ENCODE assay signal across 8 cellular contexts in genomic region chr17:17063546-17064122, GRCh38. TPM values are rescaled to one million over a fixed set of nuclear protein-coding genes. Genes with fewer than 3 reads are reported as not detected.
DNase-seq lines count a peak whose midpoint lies in the region; ATAC-seq and TF ChIP-seq lines count a peak whose summit lies in the region.
"Had no signal": no experiment of that assay in that cellular context is flagged by ENCODE, and none has a peak within 500 bp of the region (broad histone marks: within the 10 kb centered on the region; RNA-seq: fewer than 3 reads in every experiment).

No MANE protein-coding gene starts in this region.

- H3K4me3 ChIP-seq in HEK293 (ENCODE audit: low read depth, low read length), result no peak overlapping the region

- H3K27me3 Mint-ChIP-seq in WTC11 (ENCODE audit: low read depth), result no peaks in the 10 kb centered on the region

- peaks cover 4% of the 10 kb centered on the region; the same call in 1 of the 2 replicates for H3K4me1 Mint-ChIP-seq in WTC11

- H3K36me3 Mint-ChIP-seq in WTC11, result no peaks in the 10 kb centered on the region

- peaks cover 4% of the 10 kb centered on the region; the same call in 1 of the 2 replicates for H3K4me1 ChIP-seq in HEK293 (ENCODE audit: control insufficient read depth, insufficient read depth, low read length)

- POLR2A ChIA-PET in HEK293 (lab: Yijun Ruan, JAX) (no interaction called here), WTC11 (lab: Charles Lee) (no interaction called here)

- H3K9me3 ChIP-seq in HEK293 (ENCODE audit: control insufficient read depth, insufficient read depth, low read depth, low read length), result no peaks in the 10 kb centered on the region

- peaks cover 0 to 22% of the 10 kb centered on the region in 2 experiments for H3K36me3 ChIP-seq in HEK293 (ENCODE audit: control insufficient read depth in 2 of 2, insufficient read depth in 1 of 2, low read length in 2 of 2)

- H3K4me3 Mint-ChIP-seq in WTC11, result no peak overlapping the region

- CTCF ChIA-PET in HEK293 (lab: Yijun Ruan, JAX), result interaction anchor here (0.6 kb wide), 2 partner anchors 18 to 474 kb away, joined by 3 to 4 read pairs; no protein-coding TSS in a partner anchor
- CTCF ChIA-PET in WTC11 (lab: Charles Lee), result no interaction called here

- ATAC-seq in WTC11, result no peak
- ATAC-seq in HG02884 (IDR thresholded peaks at IDR 0.05; ENCODE audit: unreplicated experiment), result no peak

- H3K27ac Mint-ChIP-seq in WTC11, result peak overlapping the region; percentile 83

- TF ChIP-seq CTCF in HEK293 (tag by site-specific recombination; IDR thresholded peaks at IDR 0.05) (no peak), WTC11 (IDR thresholded peaks at IDR 0.05) (no peak)

- H3K9me3 Mint-ChIP-seq in WTC11, result no peaks in the 10 kb centered on the region

- no peak overlapping the region for H3K27ac ChIP-seq in HEK293 (ENCODE audit: extremely low read depth, low read depth, low read length)
- H3K27ac ChIP-seq in substantia nigra (ENCODE audit: low read depth, low read length, poor library complexity, severe bottlenecking), result peak overlapping the region; percentile 46

- DNase-seq in WTC11 (ENCODE audit: low spot score) (no peak), hypothalamus (lab: John Stamatoyannopoulos, UW) (peak in 47 of 51 donors; percentile 22 to 95 (median 79)), substantia nigra (lab: John Stamatoyannopoulos, UW) (peak in 48 of 49 donors; percentile 23 to 96 (median 86)), GM19238 (ENCODE audit: insufficient read length, low spot score) (no peak), NCI-H524 treated with DMSO at 0.1 percent for 48 hours (lab: John Stamatoyannopoulos, UW) (no peak)
- DNase-seq: NCI-H2227 treated with DMSO at 0.1 percent for 48 hours had no signal

TF ChIP-seq in HEK293, 187 proteins besides CTCF, POLR2A, EP300 and RAD21 (continues in another document):
- TF ChIP-seq GLIS1 (tag by site-specific recombination; IDR thresholded peaks at IDR 0.05), result 0 out of 2 replicates have a peak, but pooled peaks have one; percentile 22
- TF ChIP-seq ZNF335 (tag by site-specific recombination; conservative IDR thresholded peaks at IDR 0.05), result no peak
- no peak for TF ChIP-seq YY1 (tag by site-specific recombination; IDR thresholded peaks at IDR 0.05)
- TF ChIP-seq MZF1 (tag by site-specific recombination; IDR thresholded peaks at IDR 0.05; ENCODE audit: borderline replicate concordance), result peak; percentile 31; the same call in 1 of the 2 replicates
- TF ChIP-seq ZNF311 (tag by site-specific recombination; IDR thresholded peaks at IDR 0.05; ENCODE audit: borderline replicate concordance), result no peak
- no peak for TF ChIP-seq ZFP37 (tag by site-specific recombination; IDR thresholded peaks at IDR 0.05)
- TF ChIP-seq ZNF423 (tag by site-specific recombination; IDR thresholded peaks at IDR 0.05), result no peak
- TF ChIP-seq ZNF274 (IDR thresholded peaks at IDR 0.05; ENCODE audit: low read length), result no peak
- no peak for TF ChIP-seq ZNF274 (tag by site-specific recombination; IDR thresholded peaks at IDR 0.05; ENCODE audit: borderline replicate concordance)
- TF ChIP-seq PBX3 (CRISPR knock-in tag; IDR thresholded peaks at IDR 0.05), result no peak
- no peak for TF ChIP-seq ZNF571 (tag by site-specific recombination; IDR thresholded peaks at IDR 0.05)
- TF ChIP-seq MYNN (tag by site-specific recombination; IDR thresholded peaks at IDR 0.05; ENCODE audit: borderline replicate concordance), result no peak
- no peak for TF ChIP-seq ZNF549 (tag by site-specific recombination; IDR thresholded peaks at IDR 0.05)

TF ChIP-seq in WTC11, 78 proteins besides CTCF, POLR2A, EP300 and RAD21 (continues in another document):
- no peak for TF ChIP-seq ZNF512 (CRISPR knock-in tag; IDR thresholded peaks at IDR 0.05; ENCODE audit: borderline replicate concordance)
- no peak for TF ChIP-seq NR1H2 (CRISPR knock-in tag; IDR thresholded peaks at IDR 0.05)
- no peak for TF ChIP-seq ZNF138 (CRISPR knock-in tag; conservative IDR thresholded peaks at IDR 0.05)
- no peak for TF ChIP-seq KAT7 (CRISPR knock-in tag; IDR thresholded peaks at IDR 0.05; ENCODE audit: borderline replicate concordance)
- TF ChIP-seq ATF1 (CRISPR knock-in tag; IDR thresholded peaks at IDR 0.05), result no peak
- TF ChIP-seq, protein P1, sequence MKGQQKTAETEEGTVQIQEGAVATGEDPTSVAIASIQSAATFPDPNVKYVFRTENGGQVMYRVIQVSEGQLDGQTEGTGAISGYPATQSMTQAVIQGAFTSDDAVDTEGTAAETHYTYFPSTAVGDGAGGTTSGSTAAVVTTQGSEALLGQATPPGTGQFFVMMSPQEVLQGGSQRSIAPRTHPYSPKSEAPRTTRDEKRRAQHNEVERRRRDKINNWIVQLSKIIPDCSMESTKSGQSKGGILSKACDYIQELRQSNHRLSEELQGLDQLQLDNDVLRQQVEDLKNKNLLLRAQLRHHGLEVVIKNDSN (CRISPR knock-in tag; IDR thresholded peaks at IDR 0.05), result no peak
- TF ChIP-seq, protein P2, sequence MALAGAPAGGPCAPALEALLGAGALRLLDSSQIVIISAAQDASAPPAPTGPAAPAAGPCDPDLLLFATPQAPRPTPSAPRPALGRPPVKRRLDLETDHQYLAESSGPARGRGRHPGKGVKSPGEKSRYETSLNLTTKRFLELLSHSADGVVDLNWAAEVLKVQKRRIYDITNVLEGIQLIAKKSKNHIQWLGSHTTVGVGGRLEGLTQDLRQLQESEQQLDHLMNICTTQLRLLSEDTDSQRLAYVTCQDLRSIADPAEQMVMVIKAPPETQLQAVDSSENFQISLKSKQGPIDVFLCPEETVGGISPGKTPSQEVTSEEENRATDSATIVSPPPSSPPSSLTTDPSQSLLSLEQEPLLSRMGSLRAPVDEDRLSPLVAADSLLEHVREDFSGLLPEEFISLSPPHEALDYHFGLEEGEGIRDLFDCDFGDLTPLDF (CRISPR knock-in tag; IDR thresholded peaks at IDR 0.05), result no peak
- TF ChIP-seq ARID4B (CRISPR knock-in tag; IDR thresholded peaks at IDR 0.05; ENCODE audit: borderline replicate concordance), result no peak
- no peak for TF ChIP-seq TEAD1 (CRISPR knock-in tag; IDR thresholded peaks at IDR 0.05)
- no peak for TF ChIP-seq NR3C1 (CRISPR knock-in tag; conservative IDR thresholded peaks at IDR 0.05; ENCODE audit: low read depth)
- TF ChIP-seq ZNF121 (CRISPR knock-in tag; IDR thresholded peaks at IDR 0.05), result no peak
- no peak for TF ChIP-seq ZNF219 (CRISPR knock-in tag; IDR thresholded peaks at IDR 0.05; ENCODE audit: borderline replicate concordance)
- TF ChIP-seq SMAD3 (CRISPR knock-in tag; IDR thresholded peaks at IDR 0.05; ENCODE audit: borderline replicate concordance), result no peak

RNA-seq across cellular contexts. Expression of gene MPRIP, which starts 21.4 kb away (rescaled TPM):
- 127 to 140 TPM (median 136 TPM) in 3 replicates for total RNA-seq in WTC11 (2021)

Comparison
In these comparisons a context has a peak if more than half of its experiments do, and no peak if none do; other contexts are left out.
1. DNase-seq: peak in hypothalamus (47 of 51) and substantia nigra (48 of 49); none in WTC11 (single experiment), GM19238 (single experiment) and NCI-H524 treated with DMSO at 0.1 percent for 48 hours (single experiment).